10 cellular contexts compared by ENCODE assay signal in the genomic region with DNA sequence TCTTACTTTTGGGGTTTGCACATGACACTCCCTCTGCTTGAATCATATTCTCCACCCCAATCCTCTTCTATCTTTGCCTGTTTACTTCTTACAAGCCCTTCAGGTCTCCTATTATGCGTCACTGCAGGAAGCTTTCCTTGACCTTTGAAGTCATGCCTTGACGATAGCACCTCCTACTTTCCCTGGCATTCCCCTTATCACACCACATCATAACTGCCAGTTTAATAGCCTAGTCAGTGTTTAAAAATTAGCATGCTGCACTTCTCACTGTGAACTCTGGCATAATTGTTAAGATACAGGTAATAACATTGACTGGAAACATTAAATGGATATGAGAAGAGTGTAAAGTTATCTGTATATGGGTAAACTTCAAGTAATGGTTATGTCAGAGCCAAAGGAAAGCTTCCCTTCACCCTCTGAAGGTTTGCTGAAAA. TPM values are rescaled to one million over a fixed set of nuclear protein-coding genes. Genes with fewer than 3 reads are reported as not detected.
DNase-seq lines count a peak whose midpoint lies in the region; ATAC-seq, FAIRE-seq and TF ChIP-seq lines count a peak whose summit lies in the region.
"Had no signal": no experiment of that assay in that cellular context is flagged by ENCODE, and none has a peak within 500 bp of the region (broad histone marks: within the 10 kb centered on the region; RNA-seq: fewer than 3 reads in every experiment).

No MANE protein-coding gene starts in this region.

- H3K9ac ChIP-seq in SK-N-SH: no peak overlapping the region

- H3K36me3 ChIP-seq in Peyer's patch (no peaks in the 10 kb centered on the region), SK-N-SH (replicated peaks in 1 of 2; ENCODE audit: control insufficient read depth in 1 of 2, insufficient read depth in 2 of 2, low read length in 1 of 2) (no peaks in the 10 kb centered on the region)

- H3K27ac ChIP-seq in Peyer's patch (peak overlapping the region in 3 of 4 donors; percentile 60 to 88 (median 78)), SK-N-SH (ENCODE audit: low read depth in 2 of 2, low read length in 1 of 2) (no peak overlapping the region)

- no peak overlapping the region for H3K4me2 ChIP-seq in SK-N-SH
- H3K4me2 ChIP-seq: smooth muscle cell had no signal

- POLR2A ChIA-PET in SK-N-SH (lab: Yijun Ruan, JAX): no interaction called here

- H3K4me1 ChIP-seq in Peyer's patch (peaks cover 0 to 12% (median 0%) of the 10 kb centered on the region in 4 donors), SK-N-SH (ENCODE audit: control insufficient read depth in 1 of 2, insufficient read depth in 2 of 2, low read depth in 1 of 2, low read length in 1 of 2) (peaks cover 0 to 3% of the 10 kb centered on the region in 2 experiments; a peak in 2 of 4 replicates)

- H3K9me2 ChIP-seq in SK-N-SH: no peaks in the 10 kb centered on the region

- no peak overlapping the region for H3K4me3 ChIP-seq in Peyer's patch
- H3K4me3 ChIP-seq in retinal pigment epithelial cell (ENCODE audit: low read length): no peak overlapping the region
- H3K4me3 ChIP-seq in SK-N-SH (ENCODE audit: low read depth in 2 of 2, low read length in 1 of 2): no peak overlapping the region
- H3K4me3 ChIP-seq: smooth muscle cell had no signal

- FAIRE-seq in colon (lab: Jason Lieb, UNC): peak; percentile 92

- no peak for DNase-seq in activated CD4-positive, CD25-positive, alpha-beta regulatory T cell (lab: John Stamatoyannopoulos, UW)
- peak in 1 of 3 donors; percentile 78 for DNase-seq in Peyer's patch
- peak; percentile 24 for DNase-seq in retinal pigment epithelial cell (ENCODE audit: low read depth)
- DNase-seq in COR-L47 (lab: John Stamatoyannopoulos, UW): no peak
- no peak for DNase-seq in GM19240 (ENCODE audit: insufficient read length, low spot score)
- DNase-seq in SK-N-SH: no peak
- DNase-seq: activated effector memory CD4-positive, alpha-beta T cell treated with Interleukin-2 at 50 U/mL for 16 hours had no signal

- TF ChIP-seq CTCF in Peyer's patch (IDR thresholded peaks at IDR 0.05) (no peak), retinal pigment epithelial cell (conservative IDR thresholded peaks at IDR 0.05; ENCODE audit: low read depth, low read length) (no peak), SK-N-SH (IDR thresholded peaks at IDR 0.05) (no peak)

- no peaks in the 10 kb centered on the region for H3K27me3 ChIP-seq in Peyer's patch
- no peaks in the 10 kb centered on the region for H3K27me3 ChIP-seq in SK-N-SH (ENCODE audit: insufficient read depth)

- H3K9me3 ChIP-seq in Peyer's patch (no peaks in the 10 kb centered on the region), SK-N-SH (no peaks in the 10 kb centered on the region)

- no peak for TF ChIP-seq RAD21 in SK-N-SH (IDR thresholded peaks at IDR 0.05; ENCODE audit: low read length)

- ATAC-seq in activated CD4-positive, CD25-positive, alpha-beta regulatory T cell treated with anti-CD3 and anti-CD28 coated beads, Interleukin-2, amount 50 U/mL, for 24 hours: peak; percentile 88 to 92

- WGBS in SK-N-SH (ENCODE audit: low lambda C conversion rate): 79% methylated on average over 2 of the region's 2 CpGs

- TF ChIP-seq POLR2A in Peyer's patch (IDR thresholded peaks at IDR 0.05): no peak

- no peaks in the 10 kb centered on the region for H4K20me1 ChIP-seq in SK-N-SH (ENCODE audit: insufficient read depth)

- no peak overlapping the region for H2AFZ ChIP-seq in SK-N-SH (ENCODE audit: low read depth)

- CTCF ChIA-PET in SK-N-SH (lab: Yijun Ruan, JAX): interaction anchor here (0.8 to 1.2 kb wide), 2 partner anchors 12 to 15 kb away, joined by 3 read pairs; no protein-coding TSS in a partner anchor

- H3F3A ChIP-seq in SK-N-SH (replicated peaks; ENCODE audit: insufficient read depth): peaks cover 4% of the 10 kb centered on the region

- no peaks in the 10 kb centered on the region for H3K79me2 ChIP-seq in SK-N-SH (ENCODE audit: insufficient read depth)

- TF ChIP-seq EP300 in SK-N-SH (IDR thresholded peaks at IDR 0.05; ENCODE audit: borderline replicate concordance in 1 of 2, low read depth in 1 of 2, low read length in 1 of 2): no peak

TF ChIP-seq in SK-N-SH, 30 proteins besides CTCF, POLR2A, EP300 and RAD21:
- TF ChIP-seq, protein P1, sequence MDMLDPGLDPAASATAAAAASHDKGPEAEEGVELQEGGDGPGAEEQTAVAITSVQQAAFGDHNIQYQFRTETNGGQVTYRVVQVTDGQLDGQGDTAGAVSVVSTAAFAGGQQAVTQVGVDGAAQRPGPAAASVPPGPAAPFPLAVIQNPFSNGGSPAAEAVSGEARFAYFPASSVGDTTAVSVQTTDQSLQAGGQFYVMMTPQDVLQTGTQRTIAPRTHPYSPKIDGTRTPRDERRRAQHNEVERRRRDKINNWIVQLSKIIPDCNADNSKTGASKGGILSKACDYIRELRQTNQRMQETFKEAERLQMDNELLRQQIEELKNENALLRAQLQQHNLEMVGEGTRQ (IDR thresholded peaks at IDR 0.05; ENCODE audit: borderline replicate concordance, low read depth, low read length): no peak
- no peak for TF ChIP-seq EZH2phosphoT487 (IDR thresholded peaks at IDR 0.05; ENCODE audit: borderline replicate concordance, low read depth)
- TF ChIP-seq, protein P2, sequence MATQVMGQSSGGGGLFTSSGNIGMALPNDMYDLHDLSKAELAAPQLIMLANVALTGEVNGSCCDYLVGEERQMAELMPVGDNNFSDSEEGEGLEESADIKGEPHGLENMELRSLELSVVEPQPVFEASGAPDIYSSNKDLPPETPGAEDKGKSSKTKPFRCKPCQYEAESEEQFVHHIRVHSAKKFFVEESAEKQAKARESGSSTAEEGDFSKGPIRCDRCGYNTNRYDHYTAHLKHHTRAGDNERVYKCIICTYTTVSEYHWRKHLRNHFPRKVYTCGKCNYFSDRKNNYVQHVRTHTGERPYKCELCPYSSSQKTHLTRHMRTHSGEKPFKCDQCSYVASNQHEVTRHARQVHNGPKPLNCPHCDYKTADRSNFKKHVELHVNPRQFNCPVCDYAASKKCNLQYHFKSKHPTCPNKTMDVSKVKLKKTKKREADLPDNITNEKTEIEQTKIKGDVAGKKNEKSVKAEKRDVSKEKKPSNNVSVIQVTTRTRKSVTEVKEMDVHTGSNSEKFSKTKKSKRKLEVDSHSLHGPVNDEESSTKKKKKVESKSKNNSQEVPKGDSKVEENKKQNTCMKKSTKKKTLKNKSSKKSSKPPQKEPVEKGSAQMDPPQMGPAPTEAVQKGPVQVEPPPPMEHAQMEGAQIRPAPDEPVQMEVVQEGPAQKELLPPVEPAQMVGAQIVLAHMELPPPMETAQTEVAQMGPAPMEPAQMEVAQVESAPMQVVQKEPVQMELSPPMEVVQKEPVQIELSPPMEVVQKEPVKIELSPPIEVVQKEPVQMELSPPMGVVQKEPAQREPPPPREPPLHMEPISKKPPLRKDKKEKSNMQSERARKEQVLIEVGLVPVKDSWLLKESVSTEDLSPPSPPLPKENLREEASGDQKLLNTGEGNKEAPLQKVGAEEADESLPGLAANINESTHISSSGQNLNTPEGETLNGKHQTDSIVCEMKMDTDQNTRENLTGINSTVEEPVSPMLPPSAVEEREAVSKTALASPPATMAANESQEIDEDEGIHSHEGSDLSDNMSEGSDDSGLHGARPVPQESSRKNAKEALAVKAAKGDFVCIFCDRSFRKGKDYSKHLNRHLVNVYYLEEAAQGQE (IDR thresholded peaks at IDR 0.05; ENCODE audit: low read depth, low read length): no peak
- no peak for TF ChIP-seq TAF1 (IDR thresholded peaks at IDR 0.05; ENCODE audit: borderline replicate concordance, low read depth, low read length)
- TF ChIP-seq, protein P3, sequence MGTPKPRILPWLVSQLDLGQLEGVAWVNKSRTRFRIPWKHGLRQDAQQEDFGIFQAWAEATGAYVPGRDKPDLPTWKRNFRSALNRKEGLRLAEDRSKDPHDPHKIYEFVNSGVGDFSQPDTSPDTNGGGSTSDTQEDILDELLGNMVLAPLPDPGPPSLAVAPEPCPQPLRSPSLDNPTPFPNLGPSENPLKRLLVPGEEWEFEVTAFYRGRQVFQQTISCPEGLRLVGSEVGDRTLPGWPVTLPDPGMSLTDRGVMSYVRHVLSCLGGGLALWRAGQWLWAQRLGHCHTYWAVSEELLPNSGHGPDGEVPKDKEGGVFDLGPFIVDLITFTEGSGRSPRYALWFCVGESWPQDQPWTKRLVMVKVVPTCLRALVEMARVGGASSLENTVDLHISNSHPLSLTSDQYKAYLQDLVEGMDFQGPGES (IDR thresholded peaks at IDR 0.05; ENCODE audit: low read depth, low read length): no peak
- no peak for TF ChIP-seq YY1 (IDR thresholded peaks at IDR 0.05; ENCODE audit: low read depth)
- no peak for TF ChIP-seq MXI1 (IDR thresholded peaks at IDR 0.05; ENCODE audit: low read depth, low read length)
TF ChIP-seq in SK-N-SH: peak in this region for 0.

RNA-seq across cellular contexts. Expression of a gene that starts 37.1 kb away (rescaled TPM):
- total RNA-seq in Peyer's patch: 10 to 100 TPM; 10.5 to 47.9 (median 24.2) TPM
- 5.0 and 7.0 TPM in 2 replicates for polyA plus RNA-seq in SK-N-SH (2012; rRNA removed)
- polyA plus RNA-seq in SK-N-SH (2012; cell fraction: cytosol; rRNA removed): 6.0 and 6.3 TPM in 2 replicates
- polyA plus RNA-seq in SK-N-SH (2012; cell fraction: nucleus; rRNA removed): 4.0 and 9.9 TPM in 2 replicates

RNA-seq across cellular contexts. Expression of a gene that starts 51.7 kb away (rescaled TPM):
- total RNA-seq in Peyer's patch: 10 to 100 TPM; 30.4 to 66.8 (median 53.0) TPM
- polyA plus RNA-seq in SK-N-SH (2012; rRNA removed): 12.9 and 13.1 TPM in 2 replicates
- polyA plus RNA-seq in SK-N-SH (2012; cell fraction: cytosol; rRNA removed): 15.9 and 19.7 TPM in 2 replicates
- 7.6 and 13.5 TPM in 2 replicates for polyA plus RNA-seq in SK-N-SH (2012; cell fraction: nucleus; rRNA removed)

Comparison
In these comparisons a context has a peak if more than half of its experiments do, and no peak if none do; other contexts are left out.
1. H3K27ac ChIP-seq: peak in Peyer's patch (3 of 4); none in SK-N-SH (0 of 2).